ENCODE assay signal across 1 cellular context in the genomic region with DNA sequence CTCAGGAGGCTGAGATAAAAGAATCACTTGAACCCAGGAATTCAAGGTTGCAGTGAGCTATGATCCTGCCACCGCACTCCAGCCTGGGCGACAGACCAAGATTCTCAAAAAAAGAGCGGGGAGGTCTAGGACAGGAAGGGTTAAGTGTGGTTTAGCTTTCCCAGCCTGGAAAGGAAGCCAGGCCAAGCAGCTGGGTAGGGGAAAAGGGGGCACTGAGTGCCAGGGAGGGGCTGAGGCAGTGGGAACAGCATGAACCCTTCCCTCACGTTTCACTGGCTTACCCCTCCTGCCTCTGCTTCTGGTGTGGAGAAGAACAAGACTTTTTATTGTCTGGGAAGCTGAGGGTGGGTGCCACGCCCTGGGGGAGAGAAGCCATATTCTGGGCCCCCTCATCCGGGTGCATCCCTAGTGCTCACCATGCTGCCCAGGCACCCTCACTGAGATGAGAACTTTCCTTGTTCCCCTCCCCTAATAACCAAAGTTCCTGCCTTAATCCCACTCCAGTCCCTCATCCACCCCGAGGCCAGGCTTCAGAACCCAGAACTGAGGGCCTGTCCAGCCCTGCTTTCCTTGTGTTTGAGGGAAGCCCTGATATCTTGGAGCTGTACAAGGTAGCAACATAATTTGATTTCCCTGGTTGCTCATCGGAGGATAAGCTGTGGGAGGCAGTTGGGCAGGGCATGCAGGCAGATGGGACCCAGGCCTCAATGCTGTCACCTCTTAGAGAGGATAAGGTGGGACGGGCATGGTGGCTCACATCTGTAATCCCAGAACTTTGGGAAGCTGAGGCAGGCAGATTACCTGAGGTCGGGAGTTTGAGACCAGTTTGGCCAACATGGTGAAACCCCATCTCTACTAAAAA.
TF ChIP-seq lines count a peak whose summit lies in the region.

No MANE protein-coding gene starts in this region.

TF ChIP-seq in H1, 55 proteins besides CTCF, POLR2A, EP300 and RAD21:
- TF ChIP-seq RBBP5 (IDR thresholded peaks at IDR 0.05; ENCODE audit: borderline replicate concordance, low read depth, low read length) (no peak), NRF1 (IDR thresholded peaks at IDR 0.05; ENCODE audit: low read depth, low read length) (no peak), TAF1 (IDR thresholded peaks at IDR 0.05; ENCODE audit: low read depth, low read length) (no peak), ASH2L (IDR thresholded peaks at IDR 0.05; ENCODE audit: low read length) (no peak), SUZ12 (IDR thresholded peaks at IDR 0.05; ENCODE audit: low read length) (no peak), RFX5 (IDR thresholded peaks at IDR 0.05; ENCODE audit: borderline replicate concordance, low read depth, low read length) (no peak), SAP30 (IDR thresholded peaks at IDR 0.05; ENCODE audit: insufficient read depth, insufficient replicate concordance, low read length) (no peak), ZNF274 (IDR thresholded peaks at IDR 0.05; ENCODE audit: borderline replicate concordance, extremely low read depth, low read length) (no peak), SRF (IDR thresholded peaks at IDR 0.05; ENCODE audit: low read depth, low read length) (no peak), TBP (IDR thresholded peaks at IDR 0.05; ENCODE audit: low read depth, low read length) (no peak), SP4 (IDR thresholded peaks at IDR 0.05; ENCODE audit: low read length) (no peak), FOSL1 (IDR thresholded peaks at IDR 0.05; ENCODE audit: insufficient read depth, low read depth, low read length) (no peak), BCL11A (IDR thresholded peaks at IDR 0.05; ENCODE audit: low read depth in 2 of 2, low read length in 2 of 2) (no peak), EGR1 (IDR thresholded peaks at IDR 0.05; ENCODE audit: borderline replicate concordance, low read depth, low read length) (no peak), YY1 (IDR thresholded peaks at IDR 0.05; ENCODE audit: low read depth, low read length) (no peak), TAF7 (optimal IDR thresholded peaks at IDR 0.05; ENCODE audit: borderline replicate concordance, low read depth, low read length) (no peak)
- TF ChIP-seq, protein P1, sequence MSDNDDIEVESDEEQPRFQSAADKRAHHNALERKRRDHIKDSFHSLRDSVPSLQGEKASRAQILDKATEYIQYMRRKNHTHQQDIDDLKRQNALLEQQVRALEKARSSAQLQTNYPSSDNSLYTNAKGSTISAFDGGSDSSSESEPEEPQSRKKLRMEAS (IDR thresholded peaks at IDR 0.05) = no peak
- TF ChIP-seq, protein P2, sequence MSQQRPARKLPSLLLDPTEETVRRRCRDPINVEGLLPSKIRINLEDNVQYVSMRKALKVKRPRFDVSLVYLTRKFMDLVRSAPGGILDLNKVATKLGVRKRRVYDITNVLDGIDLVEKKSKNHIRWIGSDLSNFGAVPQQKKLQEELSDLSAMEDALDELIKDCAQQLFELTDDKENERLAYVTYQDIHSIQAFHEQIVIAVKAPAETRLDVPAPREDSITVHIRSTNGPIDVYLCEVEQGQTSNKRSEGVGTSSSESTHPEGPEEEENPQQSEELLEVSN (IDR thresholded peaks at IDR 0.05) = no peak
- TF ChIP-seq, protein P3, sequence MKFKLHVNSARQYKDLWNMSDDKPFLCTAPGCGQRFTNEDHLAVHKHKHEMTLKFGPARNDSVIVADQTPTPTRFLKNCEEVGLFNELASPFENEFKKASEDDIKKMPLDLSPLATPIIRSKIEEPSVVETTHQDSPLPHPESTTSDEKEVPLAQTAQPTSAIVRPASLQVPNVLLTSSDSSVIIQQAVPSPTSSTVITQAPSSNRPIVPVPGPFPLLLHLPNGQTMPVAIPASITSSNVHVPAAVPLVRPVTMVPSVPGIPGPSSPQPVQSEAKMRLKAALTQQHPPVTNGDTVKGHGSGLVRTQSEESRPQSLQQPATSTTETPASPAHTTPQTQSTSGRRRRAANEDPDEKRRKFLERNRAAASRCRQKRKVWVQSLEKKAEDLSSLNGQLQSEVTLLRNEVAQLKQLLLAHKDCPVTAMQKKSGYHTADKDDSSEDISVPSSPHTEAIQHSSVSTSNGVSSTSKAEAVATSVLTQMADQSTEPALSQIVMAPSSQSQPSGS (IDR thresholded peaks at IDR 0.05; ENCODE audit: low read length) = no peak
